ENCODE assay signal across 1 cellular context in the genomic region with DNA sequence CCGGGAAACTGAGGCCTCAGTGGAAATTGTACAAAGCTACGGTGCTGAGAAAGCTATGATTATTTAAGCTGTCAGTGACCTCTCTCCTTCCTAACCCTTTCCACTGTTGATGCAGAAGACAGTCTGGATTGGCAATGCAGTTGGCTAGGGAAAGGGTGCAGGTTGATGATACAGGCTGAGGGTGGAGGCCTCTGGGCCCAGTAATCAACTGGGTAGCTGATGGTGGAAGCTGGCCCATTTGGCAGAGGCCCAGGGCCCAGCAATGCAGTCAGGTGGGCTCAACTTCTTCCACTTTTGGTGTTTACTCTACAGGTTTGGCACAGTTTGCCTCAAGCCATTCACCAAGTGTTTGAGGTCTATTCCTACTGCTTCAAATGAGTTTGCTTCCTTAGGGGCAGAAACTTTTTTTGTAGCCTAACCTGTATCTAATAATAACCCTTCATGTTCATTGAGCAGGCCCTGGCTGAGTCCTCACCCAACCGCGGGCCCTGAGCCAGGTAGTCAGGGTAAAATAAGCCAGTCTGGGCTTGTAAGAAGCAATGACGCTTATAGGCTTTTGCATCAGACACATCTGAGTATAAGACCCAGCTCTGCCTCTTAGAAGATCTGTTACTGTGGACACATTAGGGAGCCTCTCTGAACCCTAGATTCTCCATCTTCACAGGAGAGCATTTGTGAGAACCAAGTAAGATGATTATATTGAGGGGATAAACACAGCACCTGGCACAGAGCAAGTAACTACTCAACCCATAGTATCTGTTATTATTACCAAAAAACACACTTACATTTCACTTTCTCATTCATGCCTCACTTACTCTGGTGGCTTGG.
A peak's percentile ranks its signal among the peaks of the same experiment; 100 is the strongest.
TF ChIP-seq lines count a peak whose summit lies in the region.

No MANE protein-coding gene starts in this region.

TF ChIP-seq in K562, 482 proteins besides CTCF, POLR2A, EP300 and RAD21:
- TF ChIP-seq SNRNP70 (optimal IDR thresholded peaks at IDR 0.05; ENCODE audit: low read depth, low read length) (no peak), ZBTB17 (CRISPR knock-in tag; IDR thresholded peaks at IDR 0.05) (peak; percentile 19; the same call in 1 of the 2 replicates), ZNF444 (CRISPR knock-in tag; IDR thresholded peaks at IDR 0.05) (0 out of 2 replicates have a peak, but pooled peaks have one; percentile 11), ZNF445 (CRISPR knock-in tag; IDR thresholded peaks at IDR 0.05; ENCODE audit: low read depth) (no peak), NFIC (IDR thresholded peaks at IDR 0.05) (0 out of 2 replicates have a peak, but pooled peaks have one; percentile 9), POLR2G (IDR thresholded peaks at IDR 0.05; ENCODE audit: low read depth, low read length) (0 out of 2 replicates have a peak, but pooled peaks have one; percentile 6), SAP30 (IDR thresholded peaks at IDR 0.05; ENCODE audit: borderline replicate concordance, insufficient read depth, low read depth, low read length, poor library complexity, severe bottlenecking) (no peak)
